In the genomic region with DNA sequence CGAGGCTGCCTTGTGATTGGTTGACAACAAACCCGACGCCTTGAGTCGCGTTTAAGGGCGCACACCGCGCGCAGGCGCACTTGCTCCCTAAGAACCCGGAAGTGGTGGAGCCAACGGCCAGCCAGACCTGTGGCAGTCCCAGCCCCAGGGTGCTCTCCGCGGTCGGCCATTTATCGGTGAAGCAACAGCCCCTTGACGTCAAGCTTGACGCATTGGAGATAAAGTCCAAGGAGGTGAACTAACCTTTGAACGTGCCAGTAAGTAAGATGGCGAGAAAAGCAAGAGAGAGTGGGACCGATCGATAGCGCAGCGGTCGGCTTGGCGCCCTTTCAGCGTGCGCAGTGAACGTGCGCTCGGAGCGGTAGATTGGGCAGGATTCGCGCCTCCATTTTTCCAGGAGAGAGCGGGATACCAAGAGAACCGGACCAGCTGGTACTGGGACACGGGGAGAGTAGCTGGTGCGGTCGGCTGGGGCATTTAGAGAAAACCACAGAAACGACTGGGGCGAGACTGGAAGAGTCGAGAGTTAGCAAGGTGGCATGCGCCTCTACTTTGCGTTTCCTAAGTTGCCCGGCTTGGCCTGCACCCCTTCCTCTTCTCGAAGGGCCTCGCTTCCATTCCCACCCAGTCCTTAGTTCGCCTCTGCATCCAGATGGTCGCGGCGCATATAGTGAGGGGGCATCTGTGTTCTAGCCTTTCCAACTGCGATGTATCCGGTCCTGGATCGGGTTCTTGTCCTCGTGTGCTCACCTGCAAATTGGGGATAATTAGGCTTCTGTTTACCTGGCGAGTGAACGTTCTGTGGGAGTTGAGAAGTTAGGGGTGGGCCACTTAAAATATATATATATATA, we compare ENCODE assay signal across 8 cellular contexts. TPM values are rescaled to one million over a fixed set of nuclear protein-coding genes. Genes with fewer than 3 reads are reported as not detected.
DNase-seq lines count a peak whose midpoint lies in the region; ATAC-seq and TF ChIP-seq lines count a peak whose summit lies in the region.

Gene CSTF1, plus strand, starts transcription at position 364 of the 851 bp plus-strand sequence. CDS start 2,908 bp downstream, outside the sequence.

- no peaks in the 10 kb centered on the region for H3K4me1 ChIP-seq in urinary bladder (ENCODE audit: insufficient read depth)

- H3K4me3 ChIP-seq in urinary bladder (ENCODE audit: low read depth, low read length): peak within 1 kb of the TSS; percentile 83

- peaks cover 18% of the 10 kb centered on the region for H3K4me1 Mint-ChIP-seq in progenitor cell of endocrine pancreas (ENCODE audit: low read depth)

- DNase-seq in GM13976 (ENCODE audit: low spot score): peak; percentile 100
- DNase-seq in NCI-H146 treated with DMSO at 0.1 percent for 48 hours (lab: John Stamatoyannopoulos, UW; ENCODE audit: unreplicated experiment): peak; percentile 96
- peak; percentile 100 for DNase-seq in amniotic epithelial cell (ENCODE audit: low read depth)
- peak; percentile 100 for DNase-seq in left cardiac atrium
- DNase-seq in progenitor cell of endocrine pancreas (ENCODE audit: low spot score, unreplicated experiment): peak; percentile 98

- in situ Hi-C loops in GM13976 (cut with MboI; ENCODE audit: low sequenced_read_pairs, unreplicated experiment): no loop called here

- H3K4me3 Mint-ChIP-seq in progenitor cell of endocrine pancreas (ENCODE audit: low read depth): no peak within 1 kb of the TSS

- peaks cover 3% of the 10 kb centered on the region for H3K36me3 ChIP-seq in urinary bladder (ENCODE audit: insufficient read depth)

- peak within 1 kb of the TSS; percentile 90 for H3K27ac Mint-ChIP-seq in progenitor cell of endocrine pancreas

- TF ChIP-seq CTCF in GM13976 (IDR thresholded peaks at IDR 0.05; ENCODE audit: borderline replicate concordance, control extremely low read depth, extremely low read depth, insufficient read depth, missing control alignments): no peak
- no peak for TF ChIP-seq CTCF in progenitor cell of endocrine pancreas (IDR thresholded peaks at IDR 0.05; ENCODE audit: unreplicated experiment)

- H3K27ac ChIP-seq in urinary bladder (ENCODE audit: low read depth): peak within 1 kb of the TSS; percentile 82

- WGBS in urinary bladder: under 1% methylated on average over 57 of the region's 57 CpGs

- H3K9me3 Mint-ChIP-seq in progenitor cell of endocrine pancreas (ENCODE audit: low read depth): no peaks in the 10 kb centered on the region

- no peaks in the 10 kb centered on the region for H3K27me3 Mint-ChIP-seq in progenitor cell of endocrine pancreas

- intact Hi-C loops in T-helper 1 cell treated with Interleukin-12 subunit alpha and Interleukin-12 subunit beta and Interleukin-4 antibody, amounts not matched to agents 30 ng/mL and 1 ng/mL, for 36 hours (cut with micrococcal nuclease): loop anchor here (1.0 to 5.0 kb wide), 10 partner anchors 8 to 1915 kb away; partner anchors contain the start of genes CASS4, FAM210B, RAB22A and RAE1
- intact Hi-C loops in left cardiac atrium (cut with DNase I): no loop called here

- ATAC-seq in HG02870 (IDR thresholded peaks at IDR 0.05; ENCODE audit: unreplicated experiment): peak; percentile 91
- peak; percentile 98 for ATAC-seq in left cardiac atrium

- H3K36me3 Mint-ChIP-seq in progenitor cell of endocrine pancreas (ENCODE audit: insufficient read depth): peaks cover 13% of the 10 kb centered on the region

RNA-seq across cellular contexts. Expression of gene CSTF1, which starts in this region (rescaled TPM):
- total RNA-seq in T-helper 1 cell treated with Interleukin-12 subunit alpha and Interleukin-12 subunit beta and Interleukin-4 antibody, amounts not matched to agents 30 ng/mL and 1 ng/mL, for 36 hours: 51.4 and 52.8 TPM in 2 replicates
- total RNA-seq in left cardiac atrium: 10 to 100 TPM; 20.2 to 20.9 TPM
- 43.5 and 46.8 TPM in 2 replicates for total RNA-seq in progenitor cell of endocrine pancreas
- total RNA-seq in urinary bladder: 40.8 TPM
- 18.8 TPM for polyA plus RNA-seq in urinary bladder

Comparison
In these comparisons a context has a peak if more than half of its experiments do, and no peak if none do; other contexts are left out.
1. Peak in every context shown above with its lines: DNase-seq, ATAC-seq, H3K4me3 ChIP-seq and H3K27ac ChIP-seq.